Comparison of ENCODE assay signal across 19 cellular contexts in genomic region chr21:15667010-15667409, GRCh38.
DNase-seq lines count a peak whose midpoint lies in the region; ATAC-seq, FAIRE-seq and TF ChIP-seq lines count a peak whose summit lies in the region.
"Had no signal": no experiment of that assay in that cellular context is flagged by ENCODE, and none has a peak within 500 bp of the region (broad histone marks: within the 10 kb centered on the region; RNA-seq: fewer than 3 reads in every experiment).

No MANE protein-coding gene starts in this region.

- H3K4me2 ChIP-seq in A549 (peak overlapping the region; percentile 54), mammary epithelial cell (ENCODE audit: insufficient read depth, low read depth, low read length) (peak overlapping the region; percentile 47)

- BruUV-seq in mammary epithelial cell (replicated peaks; lab: Mats Ljungman, UMichigan): no TSS peak

- TF ChIP-seq EP300 in A549 (IDR thresholded peaks at IDR 0.05): 0 out of 5 replicates have a peak, but pooled peaks of 1 of the 2 experiments have one; percentile 14

- no peak for TF ChIP-seq CTCF in A549 (IDR thresholded peaks at IDR 0.05)
- no peak for TF ChIP-seq CTCF in mammary epithelial cell (conservative IDR thresholded peaks at IDR 0.05 in 1 of 2, IDR thresholded peaks at IDR 0.05 in 1 of 2; ENCODE audit: extremely low read depth in 1 of 2, insufficient read depth in 1 of 2, low read depth in 1 of 2, low read length in 2 of 2)

- H3K27me3 ChIP-seq in mammary epithelial cell (ENCODE audit: insufficient read depth, low read length): no peaks in the 10 kb centered on the region
- H3K27me3 ChIP-seq: tibial artery had no signal

- no peak overlapping the region for H2AFZ ChIP-seq in mammary epithelial cell (ENCODE audit: low read depth, low read length)

- H3K4me1 ChIP-seq in A549 (peaks cover 30% of the 10 kb centered on the region), mammary epithelial cell (ENCODE audit: insufficient read depth, low read length) (peaks cover 6% of the 10 kb centered on the region)
- H3K4me1 ChIP-seq: tibial artery had no signal

- H3K4me3 ChIP-seq in A549 (no peak overlapping the region), mammary epithelial cell (replicated peaks in 1 of 3; ENCODE audit: insufficient read depth in 1 of 3, low read depth in 2 of 3, low read length in 3 of 3) (no peak overlapping the region)
- H3K4me3 ChIP-seq: tibial artery had no signal

- intact Hi-C loops in mammary epithelial cell (cut with micrococcal nuclease): no loop called here

- 29% methylated on average over 1 of the region's 1 CpG for WGBS in A549 (ENCODE audit: missing lambda C conversion rate)
- 43% methylated on average over 1 of the region's 1 CpG for WGBS in mammary epithelial cell (ENCODE audit: low coverage, missing lambda C conversion rate)

- ATAC-seq in A549: 0 out of 6 replicates have a peak, but pooled peaks of 1 of the 2 experiments have one; percentile 43
- ATAC-seq: stimulated activated effector memory CD8-positive, alpha-beta T cell treated with anti-CD3 and anti-CD28 coated beads, Interleukin-12 subunit alpha, Interleukin-12 subunit beta, amount 100 ng/mL, for 72 hours had no signal

- FAIRE-seq in A549 (lab: Jason Lieb, UNC): no peak
- FAIRE-seq: G401.6 had no signal

- H4K20me1 ChIP-seq in mammary epithelial cell (ENCODE audit: insufficient read depth, low read length): no peaks in the 10 kb centered on the region

- no peaks in the 10 kb centered on the region for H3K79me2 ChIP-seq in mammary epithelial cell (ENCODE audit: insufficient read depth, low read length)

- H3K9ac ChIP-seq in mammary epithelial cell (ENCODE audit: insufficient read depth, low read length): no peak overlapping the region

- dilution Hi-C loops in mammary epithelial cell (cut with HindIII; ENCODE audit: low sequenced_read_pairs): no loop called here

- H3K9me3 ChIP-seq in A549 (no peaks in the 10 kb centered on the region), mammary epithelial cell (replicated peaks; ENCODE audit: insufficient read depth, low read length) (no peaks in the 10 kb centered on the region)
- H3K9me3 ChIP-seq: tibial artery had no signal

- H3K36me3 ChIP-seq in mammary epithelial cell (ENCODE audit: insufficient read depth, low read length): no peaks in the 10 kb centered on the region
- H3K36me3 ChIP-seq: tibial artery had no signal

- in situ Hi-C loops in mammary epithelial cell (cut with MboI; ENCODE audit: low sequenced_read_pairs in 2 of 2): no loop called here

- no peak for TF ChIP-seq POLR2A in A549 (IDR thresholded peaks at IDR 0.05; ENCODE audit: low read length)

- DNase-seq in A549 (ENCODE audit: low read depth in 1 of 2, low spot score in 1 of 2): peak in 1 of 2 experiments; percentile 13
- peak; percentile 46 for DNase-seq in HPDE6-E6E7 (ENCODE audit: extremely low spot score)
- peak; percentile 68 for DNase-seq in mammary epithelial cell
- DNase-seq in glomerular visceral epithelial cell (ENCODE audit: extremely low spot score): peak; percentile 18
- DNase-seq in stimulated activated CD4-positive, alpha-beta T cell treated with anti-CD3 and anti-CD28 coated beads, Interleukin-1b, Interleukin-23, amount 100 ng/mL, for 48 hours: no peak
- DNase-seq in epidermal melanocyte (ENCODE audit: insufficient read length, low spot score): no peak
- DNase-seq in NCI-H2029 (lab: John Stamatoyannopoulos, UW): no peak
- no peak for DNase-seq in HT-29 (ENCODE audit: low spot score)
- DNase-seq: 8988T; activated CD4-positive, alpha-beta T cell treated with anti-CD3 and anti-CD28 coated beads for 4 hours; activated naive CD4-positive, alpha-beta T cell treated with anti-CD3 and anti-CD28 coated beads, Interleukin-2, amount 10 ng/mL, durations not matched to agents 7 days and 5 days; KBM-7; NCI-H1417 treated with DMSO at 0.1 percent for 48 hours; NCI-H345; nucleus accumbens; T1000; tibial artery had no signal

- POLR2A ChIA-PET in A549 (lab: Yijun Ruan, JAX): no interaction called here

- CTCF ChIA-PET in A549 (lab: Yijun Ruan, JAX): interaction anchor here (1.4 kb wide), 1 partner anchor 75 kb away, joined by 3 read pairs; no protein-coding TSS in a partner anchor
- CTCF ChIA-PET in mammary epithelial cell (lab: Charles Lee; ENCODE audit: low non-redundant PET): no interaction called here

- no peak for TF ChIP-seq RAD21 in A549 (conservative IDR thresholded peaks at IDR 0.05 in 1 of 2, IDR thresholded peaks at IDR 0.05 in 1 of 2)

- H3K27ac ChIP-seq in A549: no peak overlapping the region
- H3K27ac ChIP-seq in mammary epithelial cell (ENCODE audit: insufficient read depth, low read depth, low read length): peak overlapping the region; percentile 53
- H3K27ac ChIP-seq: tibial artery had no signal

TF ChIP-seq in A549, 52 proteins besides CTCF, POLR2A, EP300 and RAD21:
- TF ChIP-seq ZC3H11A (IDR thresholded peaks at IDR 0.05) (no peak), HES2 (IDR thresholded peaks at IDR 0.05) (0 out of 2 replicates have a peak, but pooled peaks have one; percentile 37), CEBPB (IDR thresholded peaks at IDR 0.05) (peak; percentile 77 to 84), JUNB (IDR thresholded peaks at IDR 0.05) (peak; percentile 61), FOSL2 (IDR thresholded peaks at IDR 0.05) (peak; percentile 42; the same call in 1 of the 2 replicates), FOSL2 (CRISPR knock-in tag; IDR thresholded peaks at IDR 0.05) (peak; percentile 43; the same call in 1 of the 2 replicates)
- TF ChIP-seq, protein P1, sequence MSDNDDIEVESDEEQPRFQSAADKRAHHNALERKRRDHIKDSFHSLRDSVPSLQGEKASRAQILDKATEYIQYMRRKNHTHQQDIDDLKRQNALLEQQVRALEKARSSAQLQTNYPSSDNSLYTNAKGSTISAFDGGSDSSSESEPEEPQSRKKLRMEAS (IDR thresholded peaks at IDR 0.05): no peak

Comparison
In these comparisons a context has a peak if more than half of its experiments do, and no peak if none do; other contexts are left out.
1. DNase-seq: peak in HPDE6-E6E7 (single experiment), mammary epithelial cell (single experiment) and glomerular visceral epithelial cell (single experiment); none in stimulated activated CD4-positive, alpha-beta T cell treated with anti-CD3 and anti-CD28 coated beads, Interleukin-1b, Interleukin-23, amount 100 ng/mL, for 48 hours (single experiment), epidermal melanocyte (single experiment), NCI-H2029 (single experiment) and HT-29 (single experiment).